10 cellular contexts compared by ENCODE assay signal in genomic region chr15:49370782-49371181, GRCh38. TPM values are rescaled to one million over a fixed set of nuclear protein-coding genes. Genes with fewer than 3 reads are reported as not detected.
DNase-seq lines count a peak whose midpoint lies in the region; FAIRE-seq and TF ChIP-seq lines count a peak whose summit lies in the region.
"Had no signal": no experiment of that assay in that cellular context is flagged by ENCODE, and none has a peak within 500 bp of the region (broad histone marks: within the 10 kb centered on the region; RNA-seq: fewer than 3 reads in every experiment).

No MANE protein-coding gene starts in this region.

- no peaks in the 10 kb centered on the region for H3K9me3 ChIP-seq in hepatocyte (ENCODE audit: low read depth)
- H3K9me3 ChIP-seq: gastrocnemius medialis had no signal

- H3K27me3 ChIP-seq in hepatocyte: no peaks in the 10 kb centered on the region
- H3K27me3 ChIP-seq: gastrocnemius medialis had no signal

- H3K9me3 Mint-ChIP-seq in activated T-helper 2 cell treated with anti-CD3 and anti-CD28 coated beads, Interferon-gamma antibody, Interleukin-2, Interleukin-4, amounts not matched to agents 10 μg/mL and 5 μg/mL and 100 μg/mL, durations not matched to agents 14 hours and 24 hours and 36 hours: no peaks in the 10 kb centered on the region
- H3K9me3 Mint-ChIP-seq in endothelial cell (ENCODE audit: unreplicated experiment): no peaks in the 10 kb centered on the region

- H3K4me1 ChIP-seq in hepatocyte (ENCODE audit: insufficient read depth): no peaks in the 10 kb centered on the region
- H3K4me1 ChIP-seq: gastrocnemius medialis had no signal

- no peak overlapping the region for H3K27ac Mint-ChIP-seq in activated T-helper 2 cell treated with anti-CD3 and anti-CD28 coated beads, Interferon-gamma antibody, Interleukin-2, Interleukin-4, amounts not matched to agents 10 μg/mL and 5 μg/mL and 100 μg/mL, durations not matched to agents 14 hours and 24 hours and 36 hours
- no peak overlapping the region for H3K27ac Mint-ChIP-seq in endothelial cell (ENCODE audit: unreplicated experiment)
- H3K27ac Mint-ChIP-seq: IgD-negative memory B cell had no signal

- H3K4me3 Mint-ChIP-seq in activated T-helper 2 cell treated with anti-CD3 and anti-CD28 coated beads, Interferon-gamma antibody, Interleukin-2, Interleukin-4, amounts not matched to agents 10 μg/mL and 5 μg/mL and 100 μg/mL, durations not matched to agents 14 hours and 24 hours and 36 hours (ENCODE audit: low read depth): no peak overlapping the region
- H3K4me3 Mint-ChIP-seq in endothelial cell (ENCODE audit: unreplicated experiment): no peak overlapping the region
- H3K4me3 Mint-ChIP-seq: IgD-negative memory B cell had no signal

- H3K4me3 ChIP-seq in Jurkat, Clone E6-1 (ENCODE audit: low read length): no peak overlapping the region
- no peak overlapping the region for H3K4me3 ChIP-seq in hepatocyte
- no peak overlapping the region for H3K4me3 ChIP-seq in lower leg skin (ENCODE audit: low read depth, poor library complexity, severe bottlenecking)
- H3K4me3 ChIP-seq: gastrocnemius medialis had no signal

- no peak for TF ChIP-seq POLR2A in lower leg skin (IDR thresholded peaks at IDR 0.05)

- H3K9me2 ChIP-seq in hepatocyte (replicated peaks; ENCODE audit: insufficient read depth): no peaks in the 10 kb centered on the region

- peak; percentile 9 for FAIRE-seq in TTC549 (lab: Jason Lieb, UNC)

- no peaks in the 10 kb centered on the region for H3K36me3 Mint-ChIP-seq in activated T-helper 2 cell treated with anti-CD3 and anti-CD28 coated beads, Interferon-gamma antibody, Interleukin-2, Interleukin-4, amounts not matched to agents 10 μg/mL and 5 μg/mL and 100 μg/mL, durations not matched to agents 14 hours and 24 hours and 36 hours (ENCODE audit: low read depth)
- H3K36me3 Mint-ChIP-seq in endothelial cell (ENCODE audit: low read depth, unreplicated experiment): no peaks in the 10 kb centered on the region

- no peak overlapping the region for H3K4me2 ChIP-seq in hepatocyte

- TF ChIP-seq CTCF in hepatocyte (IDR thresholded peaks at IDR 0.05; ENCODE audit: poor library complexity): peak; percentile 31
- TF ChIP-seq CTCF in endothelial cell (IDR thresholded peaks at IDR 0.05; ENCODE audit: unreplicated experiment): no peak
- TF ChIP-seq CTCF in lower leg skin (IDR thresholded peaks at IDR 0.05): no peak

- peaks cover 3% of the 10 kb centered on the region for H3K27me3 Mint-ChIP-seq in activated T-helper 2 cell treated with anti-CD3 and anti-CD28 coated beads, Interferon-gamma antibody, Interleukin-2, Interleukin-4, amounts not matched to agents 10 μg/mL and 5 μg/mL and 100 μg/mL, durations not matched to agents 14 hours and 24 hours and 36 hours (ENCODE audit: low read depth)
- no peaks in the 10 kb centered on the region for H3K27me3 Mint-ChIP-seq in endothelial cell (ENCODE audit: unreplicated experiment)
- H3K27me3 Mint-ChIP-seq: IgD-negative memory B cell had no signal

- DNase-seq in COR-L47 (lab: John Stamatoyannopoulos, UW) (peak; percentile 13), hepatocyte (ENCODE audit: low spot score) (no peak), endothelial cell (ENCODE audit: low spot score) (no peak), lower leg skin (ENCODE audit: low spot score in 2 of 2) (no peak)
- DNase-seq in Jurkat, Clone E6-1 (ENCODE audit: low read depth, low spot score): peak; percentile 1
- no peak for DNase-seq in activated T-helper 2 cell treated with anti-CD3 and anti-CD28 coated beads, Interferon-gamma antibody, Interleukin-2, Interleukin-4, amounts not matched to agents 10 μg/mL and 5 μg/mL and 100 μg/mL, durations not matched to agents 14 hours and 24 hours and 36 hours (ENCODE audit: low spot score)
- DNase-seq: activated CD4-positive, alpha-beta T cell treated with anti-CD3 and anti-CD28 coated beads, Interleukin-2, amount 50 U/mL, for 4 hours; gastrocnemius medialis had no signal

- H3K79me2 ChIP-seq in hepatocyte: no peaks in the 10 kb centered on the region

- H4K20me1 ChIP-seq in hepatocyte (ENCODE audit: insufficient read depth, poor library complexity, severe bottlenecking): no peaks in the 10 kb centered on the region

- no peak overlapping the region for H3K27ac ChIP-seq in hepatocyte
- H3K27ac ChIP-seq: gastrocnemius medialis had no signal

- H3K36me3 ChIP-seq in hepatocyte (replicated peaks; ENCODE audit: insufficient read depth, low read depth): no peaks in the 10 kb centered on the region
- H3K36me3 ChIP-seq: gastrocnemius medialis had no signal

- no peaks in the 10 kb centered on the region for H3K4me1 Mint-ChIP-seq in activated T-helper 2 cell treated with anti-CD3 and anti-CD28 coated beads, Interferon-gamma antibody, Interleukin-2, Interleukin-4, amounts not matched to agents 10 μg/mL and 5 μg/mL and 100 μg/mL, durations not matched to agents 14 hours and 24 hours and 36 hours (ENCODE audit: low read depth)
- H3K4me1 Mint-ChIP-seq in endothelial cell (ENCODE audit: unreplicated experiment): no peaks in the 10 kb centered on the region
- H3K4me1 Mint-ChIP-seq: IgD-negative memory B cell had no signal

- no peak overlapping the region for H2AFZ ChIP-seq in hepatocyte

- intact Hi-C loops in activated T-helper 2 cell treated with anti-CD3 and anti-CD28 coated beads, Interferon-gamma antibody, Interleukin-2, Interleukin-4, amounts not matched to agents 10 μg/mL and 5 μg/mL and 100 μg/mL, durations not matched to agents 14 hours and 24 hours and 36 hours (cut with micrococcal nuclease): no loop called here
- intact Hi-C loops in lower leg skin (cut with DNase I; ENCODE audit: low total_unique reads): no loop called here

- 94% methylated on average over 1 of the region's 1 CpG for WGBS in hepatocyte (ENCODE audit: low lambda C conversion rate, missing lambda C conversion rate)
- 88 to 97% methylated on average over 1 of the region's 1 CpG for WGBS in lower leg skin, 2 donors

RNA-seq across cellular contexts. Expression of gene FGF7, which starts 52.3 kb away (rescaled TPM):
- not detected for polyA plus RNA-seq in Jurkat, Clone E6-1 (2012; ENCODE audit: insufficient read depth, insufficient read length)
- total RNA-seq in hepatocyte (13.0 and 18.9 TPM in 2 replicates), endothelial cell (ENCODE audit: unreplicated experiment) (0.23 TPM), lower leg skin (10 to 100 TPM in 3 of 4 donors, 1 to 10 TPM in 1; 7.3 to 35.6 (median 12.7) TPM)
- polyA plus RNA-seq in hepatocyte: 7.3 and 11.2 TPM in 2 replicates
- total RNA-seq in activated T-helper 2 cell treated with anti-CD3 and anti-CD28 coated beads, Interferon-gamma antibody, Interleukin-2, Interleukin-4, amounts not matched to agents 10 μg/mL and 5 μg/mL and 100 μg/mL, durations not matched to agents 14 hours and 24 hours and 36 hours: not detected in 2 replicates
- polyA plus RNA-seq: IgD-negative memory B cell had no signal

Comparison
In these comparisons a context has a peak if more than half of its experiments do, and no peak if none do; other contexts are left out.
1. DNase-seq: peak in COR-L47 (single experiment) and Jurkat, Clone E6-1 (single experiment); none in hepatocyte (single experiment), activated T-helper 2 cell treated with anti-CD3 and anti-CD28 coated beads, Interferon-gamma antibody, Interleukin-2, Interleukin-4, amounts not matched to agents 10 μg/mL and 5 μg/mL and 100 μg/mL, durations not matched to agents 14 hours and 24 hours and 36 hours (single experiment), endothelial cell (single experiment) and lower leg skin (0 of 2).